ENCODE assay signal across 9 cellular contexts in genomic region chr14:24312736-24313507, GRCh38. TPM values are rescaled to one million over a fixed set of nuclear protein-coding genes. Genes with fewer than 3 reads are reported as not detected.
DNase-seq lines count a peak whose midpoint lies in the region; ATAC-seq and TF ChIP-seq lines count a peak whose summit lies in the region.
"Had no signal": no experiment of that assay in that cellular context is flagged by ENCODE, and none has a peak within 500 bp of the region (broad histone marks: within the 10 kb centered on the region; RNA-seq: fewer than 3 reads in every experiment).

No MANE protein-coding gene starts in this region.

- H3K27ac Mint-ChIP-seq in activated CD4-positive, alpha-beta memory T cell treated with anti-CD3 and anti-CD28 coated beads for 36 hours, result peak overlapping the region; percentile 84

- no peaks in the 10 kb centered on the region for H3K27me3 Mint-ChIP-seq in activated CD4-positive, alpha-beta memory T cell treated with anti-CD3 and anti-CD28 coated beads for 36 hours

- H3K36me3 Mint-ChIP-seq in activated CD4-positive, alpha-beta memory T cell treated with anti-CD3 and anti-CD28 coated beads for 36 hours, result peaks cover 13% of the 10 kb centered on the region

- no peak for TF ChIP-seq POLR2A in thyroid gland (IDR thresholded peaks at IDR 0.05)

- 62 to 63% methylated on average over 8 to 9 of the region's 9 CpGs for WGBS in thyroid gland, 2 donors

- no peak overlapping the region for H3K4me3 ChIP-seq in thyroid gland (replicated peaks in 1 of 3)

- H3K4me3 Mint-ChIP-seq in activated CD4-positive, alpha-beta memory T cell treated with anti-CD3 and anti-CD28 coated beads for 36 hours, result peak overlapping the region; percentile 79

- peaks cover 19 to 74% of the 10 kb centered on the region in 2 donors for H3K4me1 ChIP-seq in thyroid gland

- H3K36me3 ChIP-seq in thyroid gland, result no peaks in the 10 kb centered on the region

- intact Hi-C loops in activated CD4-positive, alpha-beta memory T cell treated with anti-CD3 and anti-CD28 coated beads for 36 hours (cut with micrococcal nuclease), result loop anchor here (5.0 kb wide), 2 partner anchors 119 to 261 kb away; partner anchors contain the start of gene CARMIL3
- intact Hi-C loops in thyroid gland (cut with DNase I), result no loop called here

- POLR2A ChIA-PET in activated CD4-positive, alpha-beta memory T cell treated with anti-CD3 and anti-CD28 coated beads for 36 hours (lab: Charles Lee), result interaction anchor here (1.0 to 1.2 kb wide), 2 partner anchors 13 to 16 kb away, joined by 4 read pairs; partner anchors contain the start of genes DHRS1 and NOP9

- DNase-seq in activated gamma-delta T cell treated with Interleukin-2 at 50 U/mL for 16 hours, result peak; percentile 36
- DNase-seq in activated gamma-delta T cell (lab: John Stamatoyannopoulos, UW), result no peak
- peak; percentile 68 for DNase-seq in activated CD4-positive, alpha-beta memory T cell treated with anti-CD3 and anti-CD28 coated beads for 36 hours
- peak; percentile 56 for DNase-seq in left lobe of liver (ENCODE audit: low spot score)
- DNase-seq in thyroid gland, result peak in 1 of 2 donors; percentile 55
- DNase-seq in stimulated activated CD4-positive, alpha-beta T cell treated with anti-CD3 and anti-CD28 coated beads, Interleukin-2, amount 100 ng/mL, for 24 hours, result no peak
- DNase-seq: NCI-H2029 had no signal

- no peaks in the 10 kb centered on the region for H3K9me3 Mint-ChIP-seq in activated CD4-positive, alpha-beta memory T cell treated with anti-CD3 and anti-CD28 coated beads for 36 hours

- peaks cover 73% of the 10 kb centered on the region for H3K4me1 Mint-ChIP-seq in activated CD4-positive, alpha-beta memory T cell treated with anti-CD3 and anti-CD28 coated beads for 36 hours (ENCODE audit: low read depth)

- peak overlapping the region; percentile 48 to 89 (median 82) for H3K27ac ChIP-seq in thyroid gland

- no peak for TF ChIP-seq CTCF in thyroid gland (IDR thresholded peaks at IDR 0.05)

- CTCF ChIA-PET in activated CD4-positive, alpha-beta memory T cell treated with anti-CD3 and anti-CD28 coated beads for 36 hours (lab: Charles Lee), result interaction anchor here (0.6 to 9.9 kb wide), 10 partner anchors 10 to 121 kb away, joined by 3 to 235 read pairs (median 6); partner anchors contain the start of genes ADCY4, CBLN3, DHRS1 and KHNYN

- H3K9me3 ChIP-seq in thyroid gland, result no peaks in the 10 kb centered on the region

- no peaks in the 10 kb centered on the region for H3K27me3 ChIP-seq in thyroid gland

- ATAC-seq in left lobe of liver (no peak), GM19455 (IDR thresholded peaks at IDR 0.05; ENCODE audit: unreplicated experiment) (no peak), SK-N-SH treated with all-trans-retinoic acid at 6 μM for 48 hours (no peak)

TF ChIP-seq in SK-N-SH treated with all-trans-retinoic acid at 6 μM for 48 hours, 23 proteins besides CTCF, POLR2A, EP300 and RAD21:
- TF ChIP-seq ISL1 (CRISPR knock-in tag; IDR thresholded peaks at IDR 0.05), result no peak
- TF ChIP-seq TCF4 (CRISPR knock-in tag; IDR thresholded peaks at IDR 0.05; ENCODE audit: borderline replicate concordance), result no peak
- TF ChIP-seq GLIS3 (CRISPR knock-in tag; IDR thresholded peaks at IDR 0.05), result no peak
- no peak for TF ChIP-seq CREB5 (CRISPR knock-in tag; IDR thresholded peaks at IDR 0.05; ENCODE audit: low read depth)
- TF ChIP-seq ZFP3 (CRISPR knock-in tag; IDR thresholded peaks at IDR 0.05), result no peak
- no peak for TF ChIP-seq CSDC2 (CRISPR knock-in tag; IDR thresholded peaks at IDR 0.05)
- TF ChIP-seq RARB (CRISPR knock-in tag; IDR thresholded peaks at IDR 0.05), result no peak
- no peak for TF ChIP-seq ESRRG (CRISPR knock-in tag; IDR thresholded peaks at IDR 0.05)
- no peak for TF ChIP-seq BACH2 (CRISPR knock-in tag; IDR thresholded peaks at IDR 0.05; ENCODE audit: borderline replicate concordance)
- TF ChIP-seq, protein P1, sequence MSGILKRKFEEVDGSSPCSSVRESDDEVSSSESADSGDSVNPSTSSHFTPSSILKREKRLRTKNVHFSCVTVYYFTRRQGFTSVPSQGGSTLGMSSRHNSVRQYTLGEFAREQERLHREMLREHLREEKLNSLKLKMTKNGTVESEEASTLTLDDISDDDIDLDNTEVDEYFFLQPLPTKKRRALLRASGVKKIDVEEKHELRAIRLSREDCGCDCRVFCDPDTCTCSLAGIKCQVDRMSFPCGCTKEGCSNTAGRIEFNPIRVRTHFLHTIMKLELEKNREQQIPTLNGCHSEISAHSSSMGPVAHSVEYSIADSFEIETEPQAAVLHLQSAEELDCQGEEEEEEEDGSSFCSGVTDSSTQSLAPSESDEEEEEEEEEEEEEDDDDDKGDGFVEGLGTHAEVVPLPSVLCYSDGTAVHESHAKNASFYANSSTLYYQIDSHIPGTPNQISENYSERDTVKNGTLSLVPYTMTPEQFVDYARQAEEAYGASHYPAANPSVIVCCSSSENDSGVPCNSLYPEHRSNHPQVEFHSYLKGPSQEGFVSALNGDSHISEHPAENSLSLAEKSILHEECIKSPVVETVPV (CRISPR knock-in tag; IDR thresholded peaks at IDR 0.05), result no peak
- TF ChIP-seq ARNTL (CRISPR knock-in tag; IDR thresholded peaks at IDR 0.05; ENCODE audit: borderline replicate concordance, low read depth), result no peak
- no peak for TF ChIP-seq OSR1 (CRISPR knock-in tag; IDR thresholded peaks at IDR 0.05)
- TF ChIP-seq, protein P2, sequence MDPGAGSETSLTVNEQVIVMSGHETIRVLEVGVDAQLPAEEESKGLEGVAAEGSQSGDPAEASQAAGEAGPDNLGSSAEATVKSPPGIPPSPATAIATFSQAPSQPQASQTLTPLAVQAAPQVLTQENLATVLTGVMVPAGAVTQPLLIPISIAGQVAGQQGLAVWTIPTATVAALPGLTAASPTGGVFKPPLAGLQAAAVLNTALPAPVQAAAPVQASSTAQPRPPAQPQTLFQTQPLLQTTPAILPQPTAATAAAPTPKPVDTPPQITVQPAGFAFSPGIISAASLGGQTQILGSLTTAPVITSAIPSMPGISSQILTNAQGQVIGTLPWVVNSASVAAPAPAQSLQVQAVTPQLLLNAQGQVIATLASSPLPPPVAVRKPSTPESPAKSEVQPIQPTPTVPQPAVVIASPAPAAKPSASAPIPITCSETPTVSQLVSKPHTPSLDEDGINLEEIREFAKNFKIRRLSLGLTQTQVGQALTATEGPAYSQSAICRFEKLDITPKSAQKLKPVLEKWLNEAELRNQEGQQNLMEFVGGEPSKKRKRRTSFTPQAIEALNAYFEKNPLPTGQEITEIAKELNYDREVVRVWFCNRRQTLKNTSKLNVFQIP (CRISPR knock-in tag; IDR thresholded peaks at IDR 0.05; ENCODE audit: borderline replicate concordance, low read depth), result no peak
- TF ChIP-seq ZNF565 (CRISPR knock-in tag; conservative IDR thresholded peaks at IDR 0.05; ENCODE audit: low read depth), result no peak
- no peak for TF ChIP-seq ZNF8 (CRISPR knock-in tag; IDR thresholded peaks at IDR 0.05)
- TF ChIP-seq PPARA (CRISPR knock-in tag; IDR thresholded peaks at IDR 0.05; ENCODE audit: borderline replicate concordance), result no peak
- no peak for TF ChIP-seq SNAI2 (CRISPR knock-in tag; IDR thresholded peaks at IDR 0.05)

RNA-seq across cellular contexts. Expression of gene LTB4R, which starts 1.6 kb away (rescaled TPM):
- total RNA-seq in activated CD4-positive, alpha-beta memory T cell treated with anti-CD3 and anti-CD28 coated beads for 36 hours, result 10 to 100 TPM; 15.4 to 16.7 TPM
- 7.2 TPM for total RNA-seq in left lobe of liver
- 1 to 10 TPM; 4.2 to 7.4 (median 4.3) TPM for total RNA-seq in thyroid gland

RNA-seq across cellular contexts. Expression of gene LTB4R2, which starts 3.0 kb away (rescaled TPM):
- total RNA-seq in activated CD4-positive, alpha-beta memory T cell treated with anti-CD3 and anti-CD28 coated beads for 36 hours, result 1 to 10 TPM; 9.4 to 9.6 TPM
- total RNA-seq in left lobe of liver (6.9 TPM), thyroid gland (10 to 100 TPM in 2 of 4 donors, 1 to 10 TPM in 2; 6.8 to 18.5 (median 10.9) TPM)

RNA-seq across cellular contexts. Expression of gene CIDEB, which starts 5.1 kb away (rescaled TPM):
- 10 to 100 TPM; 22.6 to 25.8 TPM for total RNA-seq in activated CD4-positive, alpha-beta memory T cell treated with anti-CD3 and anti-CD28 coated beads for 36 hours
- total RNA-seq in left lobe of liver (216 TPM), thyroid gland (10 to 100 TPM in 1 of 4 donors, 1 to 10 TPM in 3; 4.6 to 13.0 (median 9.5) TPM)

RNA-seq across cellular contexts. Expression of gene NOP9, which starts 13.3 kb away (rescaled TPM):
- total RNA-seq in activated CD4-positive, alpha-beta memory T cell treated with anti-CD3 and anti-CD28 coated beads for 36 hours, result 10 to 100 TPM; 30.7 to 30.9 TPM
- total RNA-seq in left lobe of liver (17.2 TPM), thyroid gland (10 to 100 TPM; 16.4 to 22.3 (median 20.7) TPM)

RNA-seq across cellular contexts. Expression of gene DHRS1, which starts 13.3 kb away (rescaled TPM):
- total RNA-seq in activated CD4-positive, alpha-beta memory T cell treated with anti-CD3 and anti-CD28 coated beads for 36 hours, result 10 to 100 TPM; 14.7 to 14.9 TPM
- total RNA-seq in left lobe of liver (91.0 TPM), thyroid gland (10 to 100 TPM; 35.2 to 59.3 (median 38.3) TPM)

Comparison
In these comparisons a context has a peak if more than half of its experiments do, and no peak if none do; other contexts are left out.
1. DNase-seq: peak in activated gamma-delta T cell treated with Interleukin-2 at 50 U/mL for 16 hours (single experiment), activated CD4-positive, alpha-beta memory T cell treated with anti-CD3 and anti-CD28 coated beads for 36 hours (single experiment) and left lobe of liver (single experiment); none in activated gamma-delta T cell (single experiment) and stimulated activated CD4-positive, alpha-beta T cell treated with anti-CD3 and anti-CD28 coated beads, Interleukin-2, amount 100 ng/mL, for 24 hours (0 of 2).